In the genomic region with DNA sequence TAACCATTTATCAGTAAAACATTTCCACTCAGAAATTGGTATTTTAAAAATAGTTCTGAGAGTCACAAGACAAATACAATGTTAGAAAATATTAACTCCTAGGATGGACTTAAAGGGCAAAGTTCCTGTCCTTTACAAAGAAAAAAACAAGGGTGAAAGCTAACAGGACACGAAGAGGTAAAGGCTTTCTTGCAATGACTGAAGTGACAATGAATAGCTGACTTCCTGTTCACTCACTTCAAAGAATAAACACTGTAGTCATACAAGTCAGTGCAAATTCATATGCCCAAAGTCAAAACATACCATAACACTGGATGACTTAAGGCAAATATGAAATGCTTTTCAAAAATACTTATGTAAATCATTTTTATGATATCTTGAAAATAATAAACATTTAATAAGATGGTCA, we compare ENCODE assay signal across 1 cellular context.
TF ChIP-seq lines count a peak whose summit lies in the region.

No MANE protein-coding gene starts in this region.

TF ChIP-seq in HepG2, 621 proteins besides CTCF, POLR2A, EP300 and RAD21 (continued from another document and continues in another):
- TF ChIP-seq, protein P1, sequence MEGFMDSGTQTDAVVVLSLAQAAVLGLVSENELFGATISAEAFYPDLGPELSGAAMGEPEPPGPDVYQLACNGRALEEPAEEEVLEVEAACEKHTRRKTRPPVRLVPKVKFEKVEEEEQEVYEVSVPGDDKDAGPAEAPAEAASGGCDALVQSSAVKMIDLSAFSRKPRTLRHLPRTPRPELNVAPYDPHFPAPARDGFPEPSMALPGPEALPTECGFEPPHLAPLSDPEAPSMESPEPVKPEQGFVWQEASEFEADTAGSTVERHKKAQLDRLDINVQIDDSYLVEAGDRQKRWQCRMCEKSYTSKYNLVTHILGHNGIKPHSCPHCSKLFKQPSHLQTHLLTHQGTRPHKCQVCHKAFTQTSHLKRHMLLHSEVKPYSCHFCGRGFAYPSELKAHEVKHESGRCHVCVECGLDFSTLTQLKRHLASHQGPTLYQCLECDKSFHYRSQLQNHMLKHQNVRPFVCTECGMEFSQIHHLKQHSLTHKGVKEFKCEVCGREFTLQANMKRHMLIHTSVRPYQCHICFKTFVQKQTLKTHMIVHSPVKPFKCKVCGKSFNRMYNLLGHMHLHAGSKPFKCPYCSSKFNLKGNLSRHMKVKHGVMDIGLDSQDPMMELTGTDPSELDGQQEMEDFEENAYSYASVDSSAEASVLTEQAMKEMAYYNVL (CRISPR knock-in tag; IDR thresholded peaks at IDR 0.05; ENCODE audit: borderline replicate concordance): peak; percentile 81
- no peak for TF ChIP-seq KAT7 (CRISPR knock-in tag; IDR thresholded peaks at IDR 0.05; ENCODE audit: borderline replicate concordance)
- peak; percentile 34; the same call in 1 of the 2 replicates for TF ChIP-seq PITX1 (CRISPR knock-in tag; IDR thresholded peaks at IDR 0.05)
- TF ChIP-seq THYN1 (CRISPR knock-in tag; IDR thresholded peaks at IDR 0.05; ENCODE audit: borderline replicate concordance, low read depth): no peak
- TF ChIP-seq ZMYM3 (CRISPR knock-in tag; IDR thresholded peaks at IDR 0.05): no peak
- no peak for TF ChIP-seq ZNF20 (CRISPR knock-in tag; IDR thresholded peaks at IDR 0.05)
- TF ChIP-seq DBP (CRISPR knock-in tag; IDR thresholded peaks at IDR 0.05; ENCODE audit: not compliant biosample characterization): no peak
- no peak for TF ChIP-seq ZMYM2 (CRISPR knock-in tag; IDR thresholded peaks at IDR 0.05)
- no peak for TF ChIP-seq ZFP1 (CRISPR knock-in tag; IDR thresholded peaks at IDR 0.05)
- TF ChIP-seq HNF4A (CRISPR knock-in tag; IDR thresholded peaks at IDR 0.05): peak; percentile 98
- TF ChIP-seq ZHX2 (IDR thresholded peaks at IDR 0.05; ENCODE audit: low read depth): no peak
- TF ChIP-seq ZHX2 (CRISPR knock-in tag; IDR thresholded peaks at IDR 0.05; ENCODE audit: borderline replicate concordance): peak; percentile 40; the same call in 1 of the 2 replicates
- TF ChIP-seq ZNF546 (CRISPR knock-in tag; conservative IDR thresholded peaks at IDR 0.05): no peak
- TF ChIP-seq PAXIP1 (CRISPR knock-in tag; conservative IDR thresholded peaks at IDR 0.05): peak; percentile 99
- TF ChIP-seq ZNF615 (CRISPR knock-in tag; IDR thresholded peaks at IDR 0.05; ENCODE audit: borderline replicate concordance): no peak
- no peak for TF ChIP-seq ZNF577 (CRISPR knock-in tag; IDR thresholded peaks at IDR 0.05; ENCODE audit: borderline replicate concordance, low read depth)
- no peak for TF ChIP-seq ZNF501 (CRISPR knock-in tag; IDR thresholded peaks at IDR 0.05)
- TF ChIP-seq, protein P2, sequence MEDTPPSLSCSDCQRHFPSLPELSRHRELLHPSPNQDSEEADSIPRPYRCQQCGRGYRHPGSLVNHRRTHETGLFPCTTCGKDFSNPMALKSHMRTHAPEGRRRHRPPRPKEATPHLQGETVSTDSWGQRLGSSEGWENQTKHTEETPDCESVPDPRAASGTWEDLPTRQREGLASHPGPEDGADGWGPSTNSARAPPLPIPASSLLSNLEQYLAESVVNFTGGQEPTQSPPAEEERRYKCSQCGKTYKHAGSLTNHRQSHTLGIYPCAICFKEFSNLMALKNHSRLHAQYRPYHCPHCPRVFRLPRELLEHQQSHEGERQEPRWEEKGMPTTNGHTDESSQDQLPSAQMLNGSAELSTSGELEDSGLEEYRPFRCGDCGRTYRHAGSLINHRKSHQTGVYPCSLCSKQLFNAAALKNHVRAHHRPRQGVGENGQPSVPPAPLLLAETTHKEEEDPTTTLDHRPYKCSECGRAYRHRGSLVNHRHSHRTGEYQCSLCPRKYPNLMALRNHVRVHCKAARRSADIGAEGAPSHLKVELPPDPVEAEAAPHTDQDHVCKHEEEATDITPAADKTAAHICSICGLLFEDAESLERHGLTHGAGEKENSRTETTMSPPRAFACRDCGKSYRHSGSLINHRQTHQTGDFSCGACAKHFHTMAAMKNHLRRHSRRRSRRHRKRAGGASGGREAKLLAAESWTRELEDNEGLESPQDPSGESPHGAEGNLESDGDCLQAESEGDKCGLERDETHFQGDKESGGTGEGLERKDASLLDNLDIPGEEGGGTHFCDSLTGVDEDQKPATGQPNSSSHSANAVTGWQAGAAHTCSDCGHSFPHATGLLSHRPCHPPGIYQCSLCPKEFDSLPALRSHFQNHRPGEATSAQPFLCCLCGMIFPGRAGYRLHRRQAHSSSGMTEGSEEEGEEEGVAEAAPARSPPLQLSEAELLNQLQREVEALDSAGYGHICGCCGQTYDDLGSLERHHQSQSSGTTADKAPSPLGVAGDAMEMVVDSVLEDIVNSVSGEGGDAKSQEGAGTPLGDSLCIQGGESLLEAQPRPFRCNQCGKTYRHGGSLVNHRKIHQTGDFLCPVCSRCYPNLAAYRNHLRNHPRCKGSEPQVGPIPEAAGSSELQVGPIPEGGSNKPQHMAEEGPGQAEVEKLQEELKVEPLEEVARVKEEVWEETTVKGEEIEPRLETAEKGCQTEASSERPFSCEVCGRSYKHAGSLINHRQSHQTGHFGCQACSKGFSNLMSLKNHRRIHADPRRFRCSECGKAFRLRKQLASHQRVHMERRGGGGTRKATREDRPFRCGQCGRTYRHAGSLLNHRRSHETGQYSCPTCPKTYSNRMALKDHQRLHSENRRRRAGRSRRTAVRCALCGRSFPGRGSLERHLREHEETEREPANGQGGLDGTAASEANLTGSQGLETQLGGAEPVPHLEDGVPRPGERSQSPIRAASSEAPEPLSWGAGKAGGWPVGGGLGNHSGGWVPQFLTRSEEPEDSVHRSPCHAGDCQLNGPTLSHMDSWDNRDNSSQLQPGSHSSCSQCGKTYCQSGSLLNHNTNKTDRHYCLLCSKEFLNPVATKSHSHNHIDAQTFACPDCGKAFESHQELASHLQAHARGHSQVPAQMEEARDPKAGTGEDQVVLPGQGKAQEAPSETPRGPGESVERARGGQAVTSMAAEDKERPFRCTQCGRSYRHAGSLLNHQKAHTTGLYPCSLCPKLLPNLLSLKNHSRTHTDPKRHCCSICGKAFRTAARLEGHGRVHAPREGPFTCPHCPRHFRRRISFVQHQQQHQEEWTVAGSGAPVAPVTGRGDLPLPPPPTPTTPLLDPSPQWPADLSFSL (CRISPR knock-in tag; IDR thresholded peaks at IDR 0.05): no peak
- peak; percentile 45; the same call in 1 of the 2 replicates for TF ChIP-seq FOSL1 (CRISPR knock-in tag; IDR thresholded peaks at IDR 0.05; ENCODE audit: borderline replicate concordance)
- TF ChIP-seq, protein P3, sequence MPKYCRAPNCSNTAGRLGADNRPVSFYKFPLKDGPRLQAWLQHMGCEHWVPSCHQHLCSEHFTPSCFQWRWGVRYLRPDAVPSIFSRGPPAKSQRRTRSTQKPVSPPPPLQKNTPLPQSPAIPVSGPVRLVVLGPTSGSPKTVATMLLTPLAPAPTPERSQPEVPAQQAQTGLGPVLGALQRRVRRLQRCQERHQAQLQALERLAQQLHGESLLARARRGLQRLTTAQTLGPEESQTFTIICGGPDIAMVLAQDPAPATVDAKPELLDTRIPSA (CRISPR knock-in tag; IDR thresholded peaks at IDR 0.05; ENCODE audit: borderline replicate concordance): no peak
- TF ChIP-seq NFE2 (CRISPR knock-in tag; IDR thresholded peaks at IDR 0.05): no peak
- no peak for TF ChIP-seq IKZF1 (IDR thresholded peaks at IDR 0.05)
- TF ChIP-seq MATR3 (CRISPR knock-in tag; IDR thresholded peaks at IDR 0.05): no peak
- TF ChIP-seq MIER2 (CRISPR knock-in tag; IDR thresholded peaks at IDR 0.05): peak; percentile 38; the same call in 1 of the 2 replicates
- TF ChIP-seq RBM22 (optimal IDR thresholded peaks at IDR 0.05; ENCODE audit: low read length): no peak
- 0 out of 2 replicates have a peak, but pooled peaks have one; percentile 57 for TF ChIP-seq NFKBIZ (CRISPR knock-in tag; IDR thresholded peaks at IDR 0.05)
- peak; percentile 67 for TF ChIP-seq ELF1 (CRISPR knock-in tag; IDR thresholded peaks at IDR 0.05)
- no peak for TF ChIP-seq ZNF33A (CRISPR knock-in tag; IDR thresholded peaks at IDR 0.05; ENCODE audit: borderline replicate concordance)
- no peak for TF ChIP-seq JDP2 (CRISPR knock-in tag; IDR thresholded peaks at IDR 0.05; ENCODE audit: borderline replicate concordance)
- TF ChIP-seq ZNF251 (CRISPR knock-in tag; IDR thresholded peaks at IDR 0.05): no peak
- no peak for TF ChIP-seq ZZZ3 (CRISPR knock-in tag; IDR thresholded peaks at IDR 0.05; ENCODE audit: borderline replicate concordance)
- no peak for TF ChIP-seq DZIP1 (CRISPR knock-in tag; IDR thresholded peaks at IDR 0.05)
